In genomic region chr6:26457407-26457795, GRCh38 we compare ENCODE assay signal across 8 cellular contexts. TPM values are rescaled to one million over a fixed set of nuclear protein-coding genes. Genes with fewer than 3 reads are reported as not detected.
A peak's percentile ranks its signal among the peaks of the same experiment; 100 is the strongest.
DNase-seq lines count a peak whose midpoint lies in the region; ATAC-seq and TF ChIP-seq lines count a peak whose summit lies in the region.

No MANE protein-coding gene starts in this region.

- H3K27ac ChIP-seq in adrenal gland: peak overlapping the region; percentile 66 to 90 (median 85)

- ATAC-seq in GM19463 (IDR thresholded peaks at IDR 0.05; ENCODE audit: unreplicated experiment) (peak; percentile 13), HG03571 (IDR thresholded peaks at IDR 0.05; ENCODE audit: unreplicated experiment) (peak; percentile 7), HG03025 (IDR thresholded peaks at IDR 0.05; ENCODE audit: low FRiP score, unreplicated experiment) (no peak), GM18505 (IDR thresholded peaks at IDR 0.05; ENCODE audit: unreplicated experiment) (no peak)
- ATAC-seq in stimulated activated naive CD8-positive, alpha-beta T cell treated with anti-CD3 and anti-CD28 coated beads, Interleukin-15, Interleukin-2, amounts not matched to agents 100 U/mL and 50 U/mL, for 24 hours: peak; percentile 37

- TF ChIP-seq POLR2A in adrenal gland (IDR thresholded peaks at IDR 0.05): no peak
- no peak for TF ChIP-seq POLR2A in GM18505 (IDR thresholded peaks at IDR 0.05; ENCODE audit: borderline replicate concordance, extremely low read depth, insufficient read depth, insufficient read length)

- no peaks in the 10 kb centered on the region for H3K27me3 ChIP-seq in adrenal gland

- intact Hi-C loops in CD14-positive monocyte (cut with micrococcal nuclease): no loop called here
- intact Hi-C loops in adrenal gland (cut with DNase I): no loop called here

- H3K4me1 Mint-ChIP-seq in CD14-positive monocyte (peaks cover 65% of the 10 kb centered on the region), immature natural killer cell (peaks cover 54 to 66% of the 10 kb centered on the region in 2 donors)

- H3K27me3 Mint-ChIP-seq in CD14-positive monocyte (ENCODE audit: low read depth in 3 of 3) (peaks cover 0 to 5% (median 0%) of the 10 kb centered on the region in 3 donors), immature natural killer cell (ENCODE audit: low read depth in 3 of 3) (peaks cover 2 to 4% (median 4%) of the 10 kb centered on the region in 3 donors)

- H3K36me3 Mint-ChIP-seq in CD14-positive monocyte (peaks cover 26 to 38% of the 10 kb centered on the region in 2 donors), immature natural killer cell (peaks cover 12 to 29% (median 16%) of the 10 kb centered on the region in 3 donors)

- 5 to 13% (median 9%) methylated on average over 8 of the region's 8 CpGs for WGBS in adrenal gland, 4 donors

- peaks cover 0 to 14% of the 10 kb centered on the region in 2 donors for H3K36me3 ChIP-seq in adrenal gland (replicated peaks in 1 of 2)

- peak overlapping the region in 1 of 4 donors; percentile 94 for H3K4me3 ChIP-seq in adrenal gland

- DNase-seq in CD14-positive monocyte (ENCODE audit: low spot score) (no peak), adrenal gland (peak in 6 of 7 donors; percentile 30 to 64 (median 34)), immature natural killer cell (no peak)
- no peak for DNase-seq in stimulated activated naive CD8-positive, alpha-beta T cell treated with anti-CD3 and anti-CD28 coated beads, Interleukin-15, Interleukin-2, amounts not matched to agents 100 U/mL and 50 U/mL, for 24 hours

- H3K4me3 Mint-ChIP-seq in CD14-positive monocyte (peak overlapping the region; percentile 92 to 96), immature natural killer cell (peak overlapping the region; percentile 97 to 100 (median 99))

- H3K9me3 Mint-ChIP-seq in CD14-positive monocyte (peaks cover 0 to 2% (median 0%) of the 10 kb centered on the region in 7 donors), immature natural killer cell (no peaks in the 10 kb centered on the region)

- peaks cover 18 to 46% of the 10 kb centered on the region in 2 donors for H3K4me1 ChIP-seq in adrenal gland (replicated peaks in 1 of 2)

- H3K27ac Mint-ChIP-seq in CD14-positive monocyte (peak overlapping the region; percentile 96 to 100 (median 99)), immature natural killer cell (peak overlapping the region; percentile 89 to 99 (median 98))

- no peaks in the 10 kb centered on the region for H3K9me3 ChIP-seq in adrenal gland (replicated peaks in 1 of 3)

- TF ChIP-seq CTCF in CD14-positive monocyte (IDR thresholded peaks at IDR 0.05) (no peak), adrenal gland (IDR thresholded peaks at IDR 0.05) (no peak)

RNA-seq across cellular contexts. Expression of gene BTN2A1, which starts 0.4 kb away (rescaled TPM):
- 10 to 100 TPM in 1 of 2 donors, 1 to 10 TPM in 1; 4.3 to 10.8 TPM for polyA plus RNA-seq in CD14-positive monocyte
- 10 to 100 TPM; 11.4 to 52.0 (median 22.5) TPM for total RNA-seq in adrenal gland
- 10 to 100 TPM; 18.4 to 38.5 (median 19.0) TPM for polyA plus RNA-seq in adrenal gland
- polyA plus RNA-seq in immature natural killer cell: 10 to 100 TPM in 2 of 3 donors, 1 to 10 TPM in 1; 7.2 to 23.4 (median 16.7) TPM

RNA-seq across cellular contexts. Expression of gene BTN3A3, which starts 17.1 kb away (rescaled TPM):
- 10 to 100 TPM; 17.0 to 24.6 TPM for polyA plus RNA-seq in CD14-positive monocyte
- 10 to 100 TPM; 29.8 to 52.9 (median 38.7) TPM for total RNA-seq in adrenal gland
- 10 to 100 TPM; 11.5 to 32.7 (median 15.9) TPM for polyA plus RNA-seq in adrenal gland
- 100 to 1,000 TPM in 2 of 3 donors, 10 to 100 TPM in 1; 49.5 to 113 (median 100) TPM for polyA plus RNA-seq in immature natural killer cell

RNA-seq across cellular contexts. Expression of gene BTN1A1, which starts 42.7 kb away (rescaled TPM):
- polyA plus RNA-seq in CD14-positive monocyte (not detected), adrenal gland (not detected), immature natural killer cell (not detected)
- not detected for total RNA-seq in adrenal gland

RNA-seq across cellular contexts. Expression of gene BTN3A1, which starts 55.3 kb away (rescaled TPM):
- polyA plus RNA-seq in CD14-positive monocyte (10 to 100 TPM; 19.7 to 25.1 TPM), adrenal gland (10 to 100 TPM; 17.5 to 38.3 (median 21.9) TPM), immature natural killer cell (100 to 1,000 TPM in 1 of 3 donors, 10 to 100 TPM in 2; 57.3 to 117 (median 98.5) TPM)
- total RNA-seq in adrenal gland: 10 to 100 TPM; 26.3 to 52.9 (median 38.6) TPM

Comparison
In these comparisons a context has a peak if more than half of its experiments do, and no peak if none do; other contexts are left out.
1. DNase-seq: peak in adrenal gland (6 of 7); none in CD14-positive monocyte (single experiment), immature natural killer cell (0 of 3) and stimulated activated naive CD8-positive, alpha-beta T cell treated with anti-CD3 and anti-CD28 coated beads, Interleukin-15, Interleukin-2, amounts not matched to agents 100 U/mL and 50 U/mL, for 24 hours (single experiment).
2. ATAC-seq: peak in GM19463 (single experiment), HG03571 (single experiment) and stimulated activated naive CD8-positive, alpha-beta T cell treated with anti-CD3 and anti-CD28 coated beads, Interleukin-15, Interleukin-2, amounts not matched to agents 100 U/mL and 50 U/mL, for 24 hours (single experiment); none in HG03025 (single experiment) and GM18505 (single experiment).